8 cellular contexts compared by ENCODE assay signal in genomic region chr10:30783939-30784500, GRCh38.
DNase-seq lines count a peak whose midpoint lies in the region; ATAC-seq and TF ChIP-seq lines count a peak whose summit lies in the region.

No MANE protein-coding gene starts in this region.

- peak; percentile 64 to 92 (median 86) for DNase-seq in CD8-positive, alpha-beta T cell
- DNase-seq in NCI-H1436 treated with DMSO at 0.1 percent for 48 hours (lab: John Stamatoyannopoulos, UW) = peak; percentile 34
- DNase-seq in T-helper 22 cell (ENCODE audit: low read depth) = peak; percentile 58
- peak; percentile 7 to 91 (median 78) for DNase-seq in anterior cingulate cortex (lab: John Stamatoyannopoulos, UW)
- DNase-seq in right atrium auricular region (ENCODE audit: low spot score) = peak; percentile 86
- DNase-seq in progenitor cell of endocrine pancreas (ENCODE audit: low spot score, unreplicated experiment) = peak; percentile 80
- peak; percentile 89 for DNase-seq in type B pancreatic cell (ENCODE audit: extremely low spot score, unreplicated experiment)

- peaks cover 3% of the 10 kb centered on the region for H3K4me1 ChIP-seq in CD8-positive, alpha-beta T cell (ENCODE audit: insufficient read depth, low read length)
- H3K4me1 ChIP-seq in right atrium auricular region = peaks cover 0 to 17% of the 10 kb centered on the region in 2 donors

- POLR2A ChIA-PET in CD8-positive, alpha-beta T cell (lab: Charles Lee) = interaction anchor here (0.5 to 4.3 kb wide), 12 partner anchors 10 to 976 kb away, joined by 3 to 51 read pairs (median 6); partner anchors contain the start of genes ZEB1 and ZNF438

- peak overlapping the region; percentile 93 for H3K27ac Mint-ChIP-seq in CD8-positive, alpha-beta T cell
- peak overlapping the region; percentile 54 for H3K27ac Mint-ChIP-seq in progenitor cell of endocrine pancreas
- peak overlapping the region; percentile 80 for H3K27ac Mint-ChIP-seq in type B pancreatic cell

- H3K27me3 Mint-ChIP-seq in CD8-positive, alpha-beta T cell (ENCODE audit: low read depth) = no peaks in the 10 kb centered on the region
- H3K27me3 Mint-ChIP-seq in progenitor cell of endocrine pancreas (peaks cover 28% of the 10 kb centered on the region), type B pancreatic cell (peaks cover 13% of the 10 kb centered on the region)

- intact Hi-C loops in CD8-positive, alpha-beta T cell (cut with DNase I, micrococcal nuclease) = loop anchor here (1.0 to 10.0 kb wide), 20 partner anchors 38 to 1423 kb away; partner anchors contain the start of genes ZEB1 (in 1 of the 2) and ZNF438 (in 1 of the 2)

- no peaks in the 10 kb centered on the region for H3K9me3 Mint-ChIP-seq in CD8-positive, alpha-beta T cell
- H3K9me3 Mint-ChIP-seq in progenitor cell of endocrine pancreas (ENCODE audit: low read depth) (no peaks in the 10 kb centered on the region), type B pancreatic cell (no peaks in the 10 kb centered on the region)

- H3K36me3 ChIP-seq in CD8-positive, alpha-beta T cell (ENCODE audit: insufficient read depth, low read length) = no peaks in the 10 kb centered on the region
- no peaks in the 10 kb centered on the region for H3K36me3 ChIP-seq in right atrium auricular region

- peak; percentile 85 for TF ChIP-seq CTCF in CD8-positive, alpha-beta T cell (IDR thresholded peaks at IDR 0.05)
- TF ChIP-seq CTCF in right atrium auricular region (IDR thresholded peaks at IDR 0.05) = peak; percentile 72 to 93
- TF ChIP-seq CTCF in progenitor cell of endocrine pancreas (IDR thresholded peaks at IDR 0.05; ENCODE audit: unreplicated experiment) = peak; percentile 80
- peak; percentile 91 for TF ChIP-seq CTCF in type B pancreatic cell (conservative IDR thresholded peaks at IDR 0.05)

- ATAC-seq in CD8-positive, alpha-beta T cell = peak; percentile 88
- peak; percentile 48 for ATAC-seq in GM21737 (IDR thresholded peaks at IDR 0.05; ENCODE audit: unreplicated experiment)

- peaks cover 27% of the 10 kb centered on the region for H3K4me1 Mint-ChIP-seq in CD8-positive, alpha-beta T cell (ENCODE audit: low read depth)
- peaks cover 11% of the 10 kb centered on the region for H3K4me1 Mint-ChIP-seq in progenitor cell of endocrine pancreas (ENCODE audit: low read depth)
- H3K4me1 Mint-ChIP-seq in type B pancreatic cell (ENCODE audit: unreplicated experiment) = peaks cover 30% of the 10 kb centered on the region

- H3K36me3 Mint-ChIP-seq in CD8-positive, alpha-beta T cell = peaks cover 2% of the 10 kb centered on the region
- H3K36me3 Mint-ChIP-seq in progenitor cell of endocrine pancreas (ENCODE audit: insufficient read depth) (no peaks in the 10 kb centered on the region), type B pancreatic cell (no peaks in the 10 kb centered on the region)

- no peaks in the 10 kb centered on the region for H3K9me3 ChIP-seq in CD8-positive, alpha-beta T cell (ENCODE audit: low read length)
- H3K9me3 ChIP-seq in right atrium auricular region = no peaks in the 10 kb centered on the region

- H3K4me3 ChIP-seq in CD8-positive, alpha-beta T cell (ENCODE audit: low read depth, low read length) = peak overlapping the region; percentile 80
- H3K4me3 ChIP-seq in right atrium auricular region = peak overlapping the region; percentile 77

- H3K27ac ChIP-seq in CD8-positive, alpha-beta T cell (ENCODE audit: low read depth, low read length) = peak overlapping the region; percentile 64
- peak overlapping the region; percentile 96 for H3K27ac ChIP-seq in right atrium auricular region

- H3K4me3 Mint-ChIP-seq in CD8-positive, alpha-beta T cell = peak overlapping the region; percentile 84
- H3K4me3 Mint-ChIP-seq in progenitor cell of endocrine pancreas (ENCODE audit: low read depth) = peak overlapping the region; percentile 74
- peak overlapping the region; percentile 89 for H3K4me3 Mint-ChIP-seq in type B pancreatic cell

- CTCF ChIA-PET in CD8-positive, alpha-beta T cell (lab: Charles Lee) = interaction anchor here (0.7 to 4.8 kb wide), 42 partner anchors 9 to 1328 kb away, joined by 3 to 40 read pairs (median 4); partner anchors contain the start of gene ZNF438

- H3K27me3 ChIP-seq in CD8-positive, alpha-beta T cell (ENCODE audit: insufficient read depth, low read length) = no peaks in the 10 kb centered on the region
- no peaks in the 10 kb centered on the region for H3K27me3 ChIP-seq in right atrium auricular region

Comparison
In these comparisons a context has a peak if more than half of its experiments do, and no peak if none do; other contexts are left out.
1. Peak in every context shown above with its lines: DNase-seq, ATAC-seq, H3K4me3 ChIP-seq and H3K27ac ChIP-seq.
2. DNase-seq: peak in every context shown above with its lines; median percentile 89 in type B pancreatic cell; 86 in CD8-positive, alpha-beta T cell; 86 in right atrium auricular region; 80 in progenitor cell of endocrine pancreas; 78 in anterior cingulate cortex; 58 in T-helper 22 cell; 34 in NCI-H1436 treated with DMSO at 0.1 percent for 48 hours.